8 cellular contexts compared by ENCODE assay signal in genomic region chr12:121789233-121789781, GRCh38. TPM values are rescaled to one million over a fixed set of nuclear protein-coding genes. Genes with fewer than 3 reads are reported as not detected.
DNase-seq lines count a peak whose midpoint lies in the region; ATAC-seq, FAIRE-seq and TF ChIP-seq lines count a peak whose summit lies in the region.

No MANE protein-coding gene starts in this region.

- no peaks in the 10 kb centered on the region for H3K27me3 ChIP-seq in parathyroid adenoma (ENCODE audit: control insufficient read depth, insufficient read depth, low read length)

- DNase-seq in GM12891 (ENCODE audit: insufficient read length, low spot score) (no peak), NCI-H1105 treated with DMSO at 0.1 percent for 48 hours (lab: John Stamatoyannopoulos, UW) (no peak), kidney tubule cell (ENCODE audit: low spot score) (no peak), WTC11 (ENCODE audit: low spot score) (no peak), osteocyte (ENCODE audit: extremely low spot score, unreplicated experiment) (no peak)

- no peaks in the 10 kb centered on the region for H3K9me3 ChIP-seq in parathyroid adenoma (ENCODE audit: control insufficient read depth, low read length)

- TF ChIP-seq CTCF in parathyroid adenoma (IDR thresholded peaks at IDR 0.05) (no peak), WTC11 (IDR thresholded peaks at IDR 0.05) (no peak), osteocyte (IDR thresholded peaks at IDR 0.05) (no peak)

- H3K4me1 Mint-ChIP-seq in IgD-negative memory B cell (peaks cover 42 to 58% (median 57%) of the 10 kb centered on the region in 3 donors), WTC11 (peaks cover 14% of the 10 kb centered on the region), osteocyte (ENCODE audit: unreplicated experiment) (peaks cover 26% of the 10 kb centered on the region)
- H3K4me1 Mint-ChIP-seq in activated naive CD4-positive, alpha-beta T cell treated with anti-CD3 and anti-CD28 coated beads, Interleukin-2, amount 50 U/mL, for 24 hours: peaks cover 76% of the 10 kb centered on the region

- peak overlapping the region; percentile 47 for H3K27ac ChIP-seq in parathyroid adenoma

- no peak overlapping the region for H2AFZ ChIP-seq in parathyroid adenoma

- CTCF ChIA-PET in WTC11 (lab: Charles Lee): interaction anchor here (0.6 to 9.9 kb wide), 5 partner anchors 11 to 104 kb away, joined by 3 to 227 read pairs (median 3); partner anchors contain the start of gene TMEM120B

- H3K4me2 ChIP-seq in parathyroid adenoma (ENCODE audit: low read length): no peak overlapping the region

- no peak for ATAC-seq in WTC11

- peak overlapping the region; percentile 91 to 98 (median 94) for H3K4me3 Mint-ChIP-seq in IgD-negative memory B cell
- H3K4me3 Mint-ChIP-seq in activated naive CD4-positive, alpha-beta T cell treated with anti-CD3 and anti-CD28 coated beads, Interleukin-2, amount 50 U/mL, for 24 hours: peak overlapping the region; percentile 96
- H3K4me3 Mint-ChIP-seq in WTC11: no peak overlapping the region
- no peak overlapping the region for H3K4me3 Mint-ChIP-seq in osteocyte (ENCODE audit: unreplicated experiment)

- H3K36me3 ChIP-seq in parathyroid adenoma (ENCODE audit: control insufficient read depth, insufficient read depth, low read length): no peaks in the 10 kb centered on the region

- H3K27ac Mint-ChIP-seq in IgD-negative memory B cell (peak overlapping the region; percentile 98 to 100 (median 100)), WTC11 (no peak overlapping the region), osteocyte (ENCODE audit: unreplicated experiment) (no peak overlapping the region)
- peak overlapping the region; percentile 99 for H3K27ac Mint-ChIP-seq in activated naive CD4-positive, alpha-beta T cell treated with anti-CD3 and anti-CD28 coated beads, Interleukin-2, amount 50 U/mL, for 24 hours

- no peak overlapping the region for H3K4me3 ChIP-seq in parathyroid adenoma (ENCODE audit: low read depth, low read length)

- no peaks in the 10 kb centered on the region for H3K27me3 Mint-ChIP-seq in IgD-negative memory B cell
- H3K27me3 Mint-ChIP-seq in activated naive CD4-positive, alpha-beta T cell treated with anti-CD3 and anti-CD28 coated beads, Interleukin-2, amount 50 U/mL, for 24 hours: no peaks in the 10 kb centered on the region
- H3K27me3 Mint-ChIP-seq in WTC11 (ENCODE audit: low read depth): no peaks in the 10 kb centered on the region; the same call in 1 of the 2 replicates
- H3K27me3 Mint-ChIP-seq in osteocyte (ENCODE audit: unreplicated experiment): no peaks in the 10 kb centered on the region

- H3K36me3 Mint-ChIP-seq in IgD-negative memory B cell (peaks cover 2% of the 10 kb centered on the region), WTC11 (0 out of 2 replicates have a peak, but pooled peaks cover 4% of the 10 kb centered on the region), osteocyte (ENCODE audit: unreplicated experiment) (no peaks in the 10 kb centered on the region)
- H3K36me3 Mint-ChIP-seq in activated naive CD4-positive, alpha-beta T cell treated with anti-CD3 and anti-CD28 coated beads, Interleukin-2, amount 50 U/mL, for 24 hours: peaks cover 17% of the 10 kb centered on the region

- H3K9ac ChIP-seq in parathyroid adenoma: no peak overlapping the region

- POLR2A ChIA-PET in WTC11 (lab: Charles Lee): no interaction called here

- no peak for TF ChIP-seq POLR2A in GM12891 (IDR thresholded peaks at IDR 0.05; ENCODE audit: low read depth, low read length)

- peak; percentile 69 for FAIRE-seq in GM12891 (lab: Jason Lieb, UNC)

- peaks cover 10% of the 10 kb centered on the region for H3K4me1 ChIP-seq in parathyroid adenoma

- H3K9me3 Mint-ChIP-seq in IgD-negative memory B cell (no peaks in the 10 kb centered on the region), WTC11 (no peaks in the 10 kb centered on the region), osteocyte (ENCODE audit: unreplicated experiment) (no peaks in the 10 kb centered on the region)
- H3K9me3 Mint-ChIP-seq in activated naive CD4-positive, alpha-beta T cell treated with anti-CD3 and anti-CD28 coated beads, Interleukin-2, amount 50 U/mL, for 24 hours: no peaks in the 10 kb centered on the region

- no peaks in the 10 kb centered on the region for H3K79me2 ChIP-seq in parathyroid adenoma

TF ChIP-seq in GM12891, 5 proteins besides CTCF, POLR2A, EP300 and RAD21:
- TF ChIP-seq POLR2AphosphoS5 (IDR thresholded peaks at IDR 0.05; ENCODE audit: low read depth, low read length) (no peak), TAF1 (IDR thresholded peaks at IDR 0.05; ENCODE audit: low read depth, low read length) (no peak), PAX5 (IDR thresholded peaks at IDR 0.05; ENCODE audit: insufficient read depth, low read length, severe bottlenecking) (no peak), SPI1 (IDR thresholded peaks at IDR 0.05; ENCODE audit: low read depth, low read length) (peak; percentile 60), POU2F2 (IDR thresholded peaks at IDR 0.05; ENCODE audit: low read depth, low read length) (0 out of 2 replicates have a peak, but pooled peaks have one; percentile 4)
TF ChIP-seq in GM12891: peak in this region for 2.

TF ChIP-seq in WTC11, 78 proteins besides CTCF, POLR2A, EP300 and RAD21:
- TF ChIP-seq NFATC4 (CRISPR knock-in tag; IDR thresholded peaks at IDR 0.05): no peak
- TF ChIP-seq, protein P1, sequence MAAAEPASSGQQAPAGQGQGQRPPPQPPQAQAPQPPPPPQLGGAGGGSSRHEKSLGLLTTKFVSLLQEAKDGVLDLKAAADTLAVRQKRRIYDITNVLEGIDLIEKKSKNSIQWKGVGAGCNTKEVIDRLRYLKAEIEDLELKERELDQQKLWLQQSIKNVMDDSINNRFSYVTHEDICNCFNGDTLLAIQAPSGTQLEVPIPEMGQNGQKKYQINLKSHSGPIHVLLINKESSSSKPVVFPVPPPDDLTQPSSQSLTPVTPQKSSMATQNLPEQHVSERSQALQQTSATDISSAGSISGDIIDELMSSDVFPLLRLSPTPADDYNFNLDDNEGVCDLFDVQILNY (CRISPR knock-in tag; IDR thresholded peaks at IDR 0.05): no peak
- TF ChIP-seq ZNF671 (CRISPR knock-in tag; IDR thresholded peaks at IDR 0.05): no peak

RNA-seq across cellular contexts. Expression of gene RHOF, which starts 4.2 kb away (rescaled TPM):
- polyA plus RNA-seq in GM12891 (2012; ENCODE audit: low read depth, missing spikeins): 34.6 TPM
- polyA plus RNA-seq in IgD-negative memory B cell: 90.0 TPM
- total RNA-seq in WTC11 (2021) (35.8 to 45.3 TPM (median 36.2 TPM) in 3 replicates), osteocyte (11.3 and 11.9 TPM in 2 replicates)

RNA-seq across cellular contexts. Expression of gene SETD1B, which starts 14.5 kb away (rescaled TPM):
- polyA plus RNA-seq in GM12891 (2012; ENCODE audit: low read depth, missing spikeins): 3.1 TPM
- polyA plus RNA-seq in IgD-negative memory B cell: 2.3 TPM
- 18.0 to 19.5 TPM (median 18.4 TPM) in 3 replicates for total RNA-seq in WTC11 (2021)
- total RNA-seq in osteocyte: 21.0 and 21.8 TPM in 2 replicates

Comparison
In these comparisons a context has a peak if more than half of its experiments do, and no peak if none do; other contexts are left out.
1. H3K27ac Mint-ChIP-seq: peak in IgD-negative memory B cell (3 of 3) and activated naive CD4-positive, alpha-beta T cell treated with anti-CD3 and anti-CD28 coated beads, Interleukin-2, amount 50 U/mL, for 24 hours (single experiment); none in WTC11 (single experiment) and osteocyte (single experiment).
2. H3K4me3 Mint-ChIP-seq: peak in IgD-negative memory B cell (4 of 4) and activated naive CD4-positive, alpha-beta T cell treated with anti-CD3 and anti-CD28 coated beads, Interleukin-2, amount 50 U/mL, for 24 hours (single experiment); none in WTC11 (single experiment) and osteocyte (single experiment).